In the genomic region with DNA sequence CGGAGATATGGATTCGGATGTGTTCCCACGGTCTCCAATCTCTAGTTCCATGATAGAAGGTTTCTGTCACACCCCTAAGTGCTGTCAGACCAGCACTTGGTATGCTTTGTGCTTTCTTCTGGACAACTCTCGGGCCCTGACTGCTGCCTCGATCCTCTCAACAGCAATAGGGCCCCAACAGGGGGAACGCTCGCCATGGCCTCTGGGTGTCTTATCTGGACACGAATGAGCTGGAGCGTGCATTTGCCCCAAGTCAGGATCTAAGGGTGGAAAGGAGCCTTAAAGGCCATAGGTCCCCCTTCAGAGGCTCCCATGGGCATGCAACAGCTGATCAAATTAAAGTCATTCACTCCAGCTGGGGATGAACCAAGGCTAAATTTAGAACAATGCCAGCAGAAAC, we compare ENCODE assay signal across 28 cellular contexts.
"Had no signal": no experiment of that assay in that cellular context is flagged by ENCODE, and none has a peak within 500 bp of the region (broad histone marks: within the 10 kb centered on the region; RNA-seq: fewer than 3 reads in every experiment).

No MANE protein-coding gene starts in this region.

- H3K36me3 ChIP-seq: neutrophil had no signal

- H3K36me3 Mint-ChIP-seq: activated naive CD4-positive, alpha-beta T cell treated with anti-CD3 and anti-CD28 coated beads, Interleukin-2, amount 10 ng/mL, durations not matched to agents 7 days and 5 days had no signal

- H3K9me3 Mint-ChIP-seq: central memory CD8-positive, alpha-beta T cell; nephron progenitor cell had no signal

- H3K9me3 ChIP-seq: esophagus squamous epithelium, gastrocnemius medialis, neutrophil, SK-N-SH, tibial nerve had no signal

- H3K27ac ChIP-seq: epithelial cell of prostate, esophagus squamous epithelium, gastrocnemius medialis, neutrophil, tibial nerve had no signal

- H3K4me1 Mint-ChIP-seq: central memory CD8-positive, alpha-beta T cell; nephron progenitor cell had no signal

- H3K27me3 ChIP-seq: esophagus squamous epithelium, gastrocnemius medialis, neutrophil, tibial nerve had no signal

- ATAC-seq: gastrocnemius medialis had no signal

- H3K4me3 Mint-ChIP-seq: activated CD4-positive, alpha-beta memory T cell treated with anti-CD3 and anti-CD28 coated beads, Interleukin-2, amount 10 ng/mL, durations not matched to agents 7 days and 5 days; activated CD4-positive, alpha-beta T cell treated with anti-CD3 and anti-CD28 coated beads, Interleukin-2, amount 10 ng/mL, durations not matched to agents 7 days and 5 days; activated naive CD4-positive, alpha-beta T cell treated with anti-CD3 and anti-CD28 coated beads, Interleukin-2, amount 10 ng/mL, durations not matched to agents 7 days and 5 days; activated naive CD8-positive, alpha-beta T cell treated with anti-CD3 and anti-CD28 coated beads, Interleukin-2, amount 10 ng/mL, durations not matched to agents 7 days and 5 days; activated T-cell treated with anti-CD3 and anti-CD28 coated beads, Interleukin-2, amount 50 U/mL, for 24 hours; central memory CD8-positive, alpha-beta T cell; dendritic cell treated with granulocyte-macrophage colony-stimulating factor and Interleukin-4, amounts not matched to agents 40 ng/mL and 50 ng/mL, for 4 days; nephron progenitor cell; T-helper 1 cell treated with Interleukin-12 subunit alpha and Interleukin-12 subunit beta and Interleukin-4 antibody, amounts not matched to agents 30 μg/mL and 1 μg/mL, for 36 hours had no signal

- H3K4me3 ChIP-seq: esophagus squamous epithelium, gastrocnemius medialis, lung, tibial nerve had no signal

- H3K4me1 ChIP-seq: esophagus squamous epithelium, gastrocnemius medialis, tibial nerve had no signal

- H3K27me3 Mint-ChIP-seq: activated CD4-positive, alpha-beta memory T cell treated with anti-CD3 and anti-CD28 coated beads, Interleukin-2, amount 10 ng/mL, durations not matched to agents 7 days and 5 days; activated CD4-positive, alpha-beta T cell treated with anti-CD3 and anti-CD28 coated beads, Interleukin-2, amount 10 ng/mL, durations not matched to agents 7 days and 5 days; activated naive CD4-positive, alpha-beta T cell treated with anti-CD3 and anti-CD28 coated beads, Interleukin-2, amount 10 ng/mL, durations not matched to agents 7 days and 5 days; activated naive CD8-positive, alpha-beta T cell treated with anti-CD3 and anti-CD28 coated beads, Interleukin-2, amount 10 ng/mL, durations not matched to agents 7 days and 5 days; activated T-cell treated with anti-CD3 and anti-CD28 coated beads, Interleukin-2, amount 50 U/mL, for 24 hours; central memory CD8-positive, alpha-beta T cell; dendritic cell treated with granulocyte-macrophage colony-stimulating factor and Interleukin-4, amounts not matched to agents 40 ng/mL and 50 ng/mL, for 4 days; progenitor cell of endocrine pancreas had no signal

- H3K27ac Mint-ChIP-seq: activated CD4-positive, alpha-beta memory T cell treated with anti-CD3 and anti-CD28 coated beads, Interleukin-2, amount 10 ng/mL, durations not matched to agents 7 days and 5 days; activated CD4-positive, alpha-beta T cell treated with anti-CD3 and anti-CD28 coated beads, Interleukin-2, amount 10 ng/mL, durations not matched to agents 7 days and 5 days; activated naive CD4-positive, alpha-beta T cell treated with anti-CD3 and anti-CD28 coated beads, Interleukin-2, amount 10 ng/mL, durations not matched to agents 7 days and 5 days; activated naive CD8-positive, alpha-beta T cell treated with anti-CD3 and anti-CD28 coated beads, Interleukin-2, amount 10 ng/mL, durations not matched to agents 7 days and 5 days; activated T-cell treated with anti-CD3 and anti-CD28 coated beads, Interleukin-2, amount 50 U/mL, for 24 hours; dendritic cell treated with granulocyte-macrophage colony-stimulating factor and Interleukin-4, amounts not matched to agents 40 ng/mL and 50 ng/mL, for 4 days; nephron progenitor cell; progenitor cell of endocrine pancreas; T-helper 1 cell treated with Interleukin-12 subunit alpha and Interleukin-12 subunit beta and Interleukin-4 antibody, amounts not matched to agents 30 μg/mL and 1 μg/mL, for 36 hours had no signal

- DNase-seq: activated CD4-positive, alpha-beta memory T cell treated with anti-CD3 and anti-CD28 coated beads, Interleukin-2, amount 10 ng/mL, durations not matched to agents 7 days and 5 days; activated CD4-positive, alpha-beta T cell treated with anti-CD3 and anti-CD28 coated beads, Interleukin-2, amount 10 ng/mL, durations not matched to agents 7 days and 5 days; activated CD4-positive, CD25-positive, alpha-beta regulatory T cell treated with anti-CD3 and anti-CD28 coated beads, Interleukin-2, amount 50 U/mL, for 72 hours; activated CD8-positive, alpha-beta memory T cell treated with anti-CD3 and anti-CD28 coated beads, Interleukin-2, amount 50 U/mL, for 48 hours; activated gamma-delta T cell; activated naive CD4-positive, alpha-beta T cell treated with anti-CD3 and anti-CD28 coated beads, Interleukin-2, amount 10 ng/mL, durations not matched to agents 7 days and 5 days; activated naive CD8-positive, alpha-beta T cell treated with anti-CD3 and anti-CD28 coated beads, Interleukin-2, amount 10 ng/mL, durations not matched to agents 7 days and 5 days; activated T-cell treated with anti-CD3 and anti-CD28 coated beads, Interleukin-2, amount 50 U/mL, for 24 hours; effector CD4-positive, alpha-beta T cell; esophagus squamous epithelium; gastrocnemius medialis; head of caudate nucleus; mesendoderm; nephron progenitor cell; SK-N-SH; stimulated activated CD4-positive, alpha-beta T cell treated with anti-CD3 and anti-CD28 coated beads, Interleukin-15, amount 100 ng/mL, for 24 hours; stimulated activated CD4-positive, alpha-beta T cell treated with anti-CD3 and anti-CD28 coated beads, Interleukin-2, amount 100 ng/mL, for 24 hours; stimulated activated naive CD4-positive, alpha-beta T cell; SW 1271; T1000 had no signal

- H3K9ac ChIP-seq: SK-N-SH had no signal
